In genomic region chr10:43706166-43706565, GRCh38 we compare ENCODE assay signal across 25 cellular contexts. TPM values are rescaled to one million over a fixed set of nuclear protein-coding genes. Genes with fewer than 3 reads are reported as not detected.
DNase-seq lines count a peak whose midpoint lies in the region; ATAC-seq, FAIRE-seq and TF ChIP-seq lines count a peak whose summit lies in the region.
"Had no signal": no experiment of that assay in that cellular context is flagged by ENCODE, and none has a peak within 500 bp of the region (broad histone marks: within the 10 kb centered on the region; RNA-seq: fewer than 3 reads in every experiment).

No MANE protein-coding gene starts in this region.

- no peak for TF ChIP-seq RAD21 in GM12878 (IDR thresholded peaks at IDR 0.05; ENCODE audit: insufficient read depth, low read depth, low read length)

- no peaks in the 10 kb centered on the region for H4K20me1 ChIP-seq in GM12878 (ENCODE audit: control insufficient read depth, insufficient read depth)
- H4K20me1 ChIP-seq: BLaER1 had no signal

- no peak overlapping the region for H3K4me2 ChIP-seq in GM12878 (ENCODE audit: control insufficient read depth, insufficient read depth)
- H3K4me2 ChIP-seq: BLaER1, KMS-11, PC-9 had no signal

- ATAC-seq in heart left ventricle (no peak), GM12878 (no peak; the same call in 2 of the 3 replicates)
- ATAC-seq: HCT116, Right ventricle myocardium inferior had no signal

- TF ChIP-seq CTCF in heart left ventricle (IDR thresholded peaks at IDR 0.05): no peak
- TF ChIP-seq CTCF in GM12878 (IDR thresholded peaks at IDR 0.05 in 2 of 3, conservative IDR thresholded peaks at IDR 0.05 in 1 of 3; ENCODE audit: control insufficient read depth in 2 of 3, extremely low read depth in 1 of 3, insufficient read depth in 1 of 3, low read depth in 3 of 3, low read length in 3 of 3): no peak
- no peak for TF ChIP-seq CTCF in nephron progenitor cell (IDR thresholded peaks at IDR 0.05)
- TF ChIP-seq CTCF in type B pancreatic cell (conservative IDR thresholded peaks at IDR 0.05): no peak

- H3K27me3 Mint-ChIP-seq in nephron progenitor cell (ENCODE audit: low read depth, poor library complexity) (peaks cover 3% of the 10 kb centered on the region), type B pancreatic cell (peaks cover 4% of the 10 kb centered on the region)
- H3K27me3 Mint-ChIP-seq: CD4-positive, CD25-positive, alpha-beta regulatory T cell had no signal

- H3K79me2 ChIP-seq in GM12878 (ENCODE audit: control insufficient read depth, insufficient read depth, low read length): no peaks in the 10 kb centered on the region

- POLR2A ChIA-PET in GM12878 (lab: Charles Lee): no interaction called here

- no peak for FAIRE-seq in GM12878 (lab: Jason Lieb, UNC)
- FAIRE-seq: A204.1, GM18507, H1 had no signal

- H2AFZ ChIP-seq in GM12878 (ENCODE audit: control insufficient read depth, low read depth, low read length): no peak overlapping the region
- H2AFZ ChIP-seq: PC-9 had no signal

- H3K27ac ChIP-seq in heart left ventricle (peak overlapping the region in 9 of 12 donors; percentile 8 to 93 (median 65)), GM12878 (ENCODE audit: control insufficient read depth, insufficient read depth) (no peak overlapping the region), SJCRH30 (no peak overlapping the region)
- H3K27ac ChIP-seq: BLaER1, KMS-11, PC-9 had no signal

- H3K27ac Mint-ChIP-seq in nephron progenitor cell: peak overlapping the region; percentile 18
- H3K27ac Mint-ChIP-seq in type B pancreatic cell: peak overlapping the region; percentile 52
- H3K27ac Mint-ChIP-seq: CD4-positive, CD25-positive, alpha-beta regulatory T cell; IgD-negative memory B cell had no signal

- BruUV-seq in GM12878 (replicated peaks; lab: Mats Ljungman, UMichigan): no TSS peak

- no peak overlapping the region for H3K4me3 Mint-ChIP-seq in nephron progenitor cell
- peak overlapping the region; percentile 3 for H3K4me3 Mint-ChIP-seq in type B pancreatic cell
- H3K4me3 Mint-ChIP-seq: CD4-positive, CD25-positive, alpha-beta regulatory T cell; IgD-negative memory B cell had no signal

- 83 to 95% (median 89%) methylated on average over 6 of the region's 6 CpGs for WGBS in heart left ventricle, 4 donors
- WGBS in GM12878 (ENCODE audit: insufficient coverage, insufficient replicate concordance, low lambda C conversion rate, missing lambda C conversion rate): 23% methylated on average over 6 of the region's 6 CpGs

- H3K4me3 ChIP-seq in heart left ventricle (no peak overlapping the region), GM12878 (no peak overlapping the region), SJCRH30 (no peak overlapping the region)
- H3K4me3 ChIP-seq: BLaER1, PC-9 had no signal

- H3K9me3 Mint-ChIP-seq in nephron progenitor cell (peaks cover 4% of the 10 kb centered on the region), type B pancreatic cell (no peaks in the 10 kb centered on the region)
- H3K9me3 Mint-ChIP-seq: CD4-positive, CD25-positive, alpha-beta regulatory T cell had no signal

- SMC1A ChIA-PET in GM12878 (lab: Charles Lee; ENCODE audit: uncharacterized antibody, unreplicated experiment): interaction anchor here (1.5 kb wide), 1 partner anchor 17 kb away, joined by 3 read pairs; no protein-coding TSS in a partner anchor

- H3K9me3 ChIP-seq in heart left ventricle: no peaks in the 10 kb centered on the region
- no peaks in the 10 kb centered on the region for H3K9me3 ChIP-seq in GM12878 (replicated peaks; ENCODE audit: control insufficient read depth, insufficient read depth, low read length)
- H3K9me3 ChIP-seq in SJCRH30 (replicated peaks): no peaks in the 10 kb centered on the region
- H3K9me3 ChIP-seq: BLaER1 had no signal

- no peak for TF ChIP-seq POLR2A in heart left ventricle (IDR thresholded peaks at IDR 0.05)
- no peak for TF ChIP-seq POLR2A in GM12878 (IDR thresholded peaks at IDR 0.05; ENCODE audit: low read depth, low read length)

- in situ Hi-C loops in GM12878 (cut with MboI): no loop called here

- H3K4me1 Mint-ChIP-seq in nephron progenitor cell: peaks cover 24% of the 10 kb centered on the region
- peaks cover 23% of the 10 kb centered on the region for H3K4me1 Mint-ChIP-seq in type B pancreatic cell (ENCODE audit: unreplicated experiment)
- H3K4me1 Mint-ChIP-seq: CD4-positive, CD25-positive, alpha-beta regulatory T cell; IgD-negative memory B cell had no signal

- H3K36me3 Mint-ChIP-seq in nephron progenitor cell (ENCODE audit: low read depth): no peaks in the 10 kb centered on the region
- H3K36me3 Mint-ChIP-seq in type B pancreatic cell: no peaks in the 10 kb centered on the region
- H3K36me3 Mint-ChIP-seq: CD4-positive, CD25-positive, alpha-beta regulatory T cell had no signal

- CTCF ChIA-PET in GM12878 (lab: Yijun Ruan, JAX): interaction anchor here (1.4 kb wide), 1 partner anchor 16 kb away, joined by 3 read pairs; no protein-coding TSS in a partner anchor

- RAD21 ChIA-PET in GM12878 (lab: Charles Lee; ENCODE audit: unreplicated experiment): no interaction called here

- intact Hi-C loops in heart left ventricle (cut with DNase I): no loop called here
- intact Hi-C loops in cardiac septum (cut with DNase I): no loop called here
- intact Hi-C loops in GM12878 (cut with micrococcal nuclease; ENCODE audit: unreplicated experiment): no loop called here

- H3K27me3 ChIP-seq in heart left ventricle (no peaks in the 10 kb centered on the region), GM12878 (replicated peaks in 1 of 2; ENCODE audit: control insufficient read depth in 2 of 2, insufficient read depth in 2 of 2, low read length in 1 of 2) (no peaks in the 10 kb centered on the region), SJCRH30 (no peaks in the 10 kb centered on the region)
- H3K27me3 ChIP-seq: BLaER1 had no signal

- no peak for TF ChIP-seq EP300 in GM12878 (IDR thresholded peaks at IDR 0.05; ENCODE audit: borderline replicate concordance in 1 of 2, control insufficient read depth in 1 of 2, low read depth in 2 of 2, low read length in 2 of 2)

- H3K9ac ChIP-seq in GM12878 (ENCODE audit: control insufficient read depth, insufficient read depth, low read length): no peak overlapping the region
- H3K9ac ChIP-seq: BLaER1, KMS-11 had no signal

- H3K4me1 ChIP-seq in heart left ventricle (peaks cover 0 to 47% (median 19%) of the 10 kb centered on the region in 12 donors), GM12878 (ENCODE audit: control insufficient read depth, insufficient read depth, low read length) (no peaks in the 10 kb centered on the region), SJCRH30 (no peaks in the 10 kb centered on the region)

- no peak for DNase-seq in heart left ventricle
- no peak for DNase-seq in cardiac septum (ENCODE audit: low spot score)
- no peak for DNase-seq in GM12878 (ENCODE audit: low read depth, low spot score)
- no peak for DNase-seq in nephron progenitor cell
- no peak for DNase-seq in type B pancreatic cell (ENCODE audit: extremely low spot score, unreplicated experiment)
- no peak for DNase-seq in stimulated activated naive CD4-positive, alpha-beta T cell treated with Interleukin-2 at 50 U/mL for 16 hours (lab: John Stamatoyannopoulos, UW)
- no peak for DNase-seq in SJCRH30
- no peak for DNase-seq in GOT3 (lab: John Stamatoyannopoulos, UW)
- DNase-seq: CD4-positive, CD25-positive, alpha-beta regulatory T cell; DMS153; NCI-H1048; NCI-H1417; NCI-H1694; NCI-H2029 treated with DMSO at 0.1 percent for 48 hours; NCI-H2227 treated with DMSO at 0.1 percent for 48 hours; NCI-H526 treated with DMSO at 0.1 percent for 48 hours; PC-9 had no signal

- H3K36me3 ChIP-seq in heart left ventricle (no peaks in the 10 kb centered on the region), GM12878 (ENCODE audit: control insufficient read depth in 2 of 2, insufficient read depth in 2 of 2, low read length in 1 of 2) (no peaks in the 10 kb centered on the region), SJCRH30 (no peaks in the 10 kb centered on the region)
- H3K36me3 ChIP-seq: BLaER1 had no signal

TF ChIP-seq in GM12878, 131 proteins besides CTCF, POLR2A, EP300 and RAD21:
- TF ChIP-seq BHLHE40 (IDR thresholded peaks at IDR 0.05; ENCODE audit: borderline replicate concordance in 1 of 2, low read depth in 2 of 2, low read length in 1 of 2): peak in 1 of 2 experiments; percentile 21; a peak in 1 of 4 replicates
- TF ChIP-seq EZH2 (IDR thresholded peaks at IDR 0.05; ENCODE audit: borderline replicate concordance, control insufficient read depth, low read depth, low read length): no peak
- no peak for TF ChIP-seq PML (IDR thresholded peaks at IDR 0.05; ENCODE audit: low read length)
- peak; percentile 20; the same call in 1 of the 2 replicates for TF ChIP-seq PKNOX1 (IDR thresholded peaks at IDR 0.05)

RNA-seq across cellular contexts. Expression of gene ZNF32, which starts 57.5 kb away (rescaled TPM):
- total RNA-seq in heart left ventricle (10 to 100 TPM; 32.8 to 61.7 (median 42.4) TPM), cardiac septum (38.1 TPM), GM12878 (2014; rRNA removed) (2.7 and 2.8 TPM in 2 replicates), GM12878 (2014; rRNA removed; fragmentation: Illumina TruSeq; extraction: Trizol) (2.7 and 3.4 TPM in 2 replicates), GM12878 (2021) (2.8 and 4.0 TPM in 2 replicates), type B pancreatic cell (ENCODE audit: low replicate concordance) (30.5 and 41.8 TPM in 2 replicates)
- polyA plus RNA-seq in heart left ventricle (10 to 100 TPM; 39.4 to 78.2 TPM), GM12878 (2011; rRNA removed) (23.0 and 27.0 TPM in 2 replicates), GM12878 (2014; fragmentation: Illumina TruSeq; extraction: Trizol) (4.2 TPM in 2 replicates), GM12878 (2014; fragmentation: Nextera tagmentation; extraction: Ambion mirVana) (1 to 10 TPM; 2.6 to 3.3 TPM), GM12878 (2014; rRNA removed) (1.9 and 3.2 TPM in 2 replicates), GM12878 (2016; fragmentation: Nextera tagmentation; extraction: Ambion mirVana) (1 to 10 TPM; 3.4 to 4.7 TPM)
- 12.0 and 12.3 TPM in 2 replicates for total RNA-seq in GM12878 (2013; cell fraction: nucleolus; rRNA removed)
- 19.3 TPM for polyA plus RNA-seq in GM12878 (2011; ENCODE audit: low read depth)
- polyA plus RNA-seq in GM12878 (2011; cell fraction: cytosol; rRNA removed): 15.4 and 15.9 TPM in 2 replicates
- polyA plus RNA-seq in GM12878 (2011; cell fraction: nucleus; rRNA removed): 10.9 and 14.1 TPM in 2 replicates
- 11.8 and 12.4 TPM in 2 replicates for polyA plus RNA-seq in GM12878 (2012)
- polyA minus RNA-seq in GM12878 (2011; rRNA and poly(A)+ RNA removed): 6.9 and 9.9 TPM in 2 replicates
- 1.5 and 1.8 TPM in 2 replicates for polyA minus RNA-seq in GM12878 (2011; cell fraction: cytosol; rRNA and poly(A)+ RNA removed)
- 4.2 and 8.9 TPM in 2 replicates for polyA minus RNA-seq in GM12878 (2011; cell fraction: nucleus; rRNA and poly(A)+ RNA removed)
- total RNA-seq in SJCRH30 (2014; rRNA removed; shearing (Covaris generic)): 12.0 and 14.8 TPM in 2 replicates

Comparison
In these comparisons a context has a peak if more than half of its experiments do, and no peak if none do; other contexts are left out.
1. H3K27ac ChIP-seq: peak in heart left ventricle (9 of 12); none in GM12878 (single experiment) and SJCRH30 (single experiment).